In the genomic region with DNA sequence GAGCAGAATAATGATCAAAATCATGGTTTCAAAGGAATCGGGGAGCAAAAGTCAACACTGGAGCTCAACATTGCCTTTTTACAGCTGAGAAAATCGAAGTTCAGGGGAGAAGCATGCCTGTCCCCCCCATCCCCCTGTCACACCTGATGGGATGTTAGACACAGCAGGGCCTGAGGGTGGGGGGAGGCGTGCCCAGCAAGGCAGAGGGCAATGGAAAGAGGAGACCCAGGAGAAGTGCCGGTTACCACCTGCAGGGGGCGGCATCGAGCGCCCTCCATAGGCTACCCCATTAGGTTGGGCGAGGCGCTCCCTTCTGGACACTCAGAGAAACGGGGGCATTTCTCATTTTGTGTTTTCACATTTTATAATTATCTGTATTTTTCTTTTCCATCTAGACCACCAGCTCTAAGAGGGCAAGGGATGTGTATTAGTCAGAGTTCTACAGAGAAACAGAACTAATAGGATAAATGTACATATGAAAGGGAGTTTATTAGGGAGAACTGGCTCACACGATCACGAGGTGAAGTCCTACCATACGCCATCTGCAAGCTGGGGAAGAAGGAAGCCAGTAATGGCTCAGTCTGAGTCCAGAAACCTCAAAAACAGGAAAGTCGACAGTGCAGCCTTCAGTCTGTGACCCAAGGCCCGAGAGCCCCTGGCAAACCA, we compare ENCODE assay signal across 1 cellular context.
TF ChIP-seq lines count a peak whose summit lies in the region.

No MANE protein-coding gene starts in this region.

TF ChIP-seq in HEK293, 187 proteins besides CTCF, POLR2A, EP300 and RAD21 (continued from another document):
- TF ChIP-seq, protein P1, sequence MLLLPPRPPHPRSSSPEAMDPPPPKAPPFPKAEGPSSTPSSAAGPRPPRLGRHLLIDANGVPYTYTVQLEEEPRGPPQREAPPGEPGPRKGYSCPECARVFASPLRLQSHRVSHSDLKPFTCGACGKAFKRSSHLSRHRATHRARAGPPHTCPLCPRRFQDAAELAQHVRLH (tag by site-specific recombination; IDR thresholded peaks at IDR 0.05): 0 out of 2 replicates have a peak, but pooled peaks have one; percentile 26
- TF ChIP-seq ZNF654 (tag by site-specific recombination; IDR thresholded peaks at IDR 0.05; ENCODE audit: low read depth) (peak; percentile 36; the same call in 1 of the 2 replicates), ZNF701 (tag by site-specific recombination; IDR thresholded peaks at IDR 0.05) (no peak), ZBTB20 (tag by site-specific recombination; IDR thresholded peaks at IDR 0.05) (no peak), ZNF341 (tag by site-specific recombination; IDR thresholded peaks at IDR 0.05; ENCODE audit: low read depth) (no peak)
